In the genomic region with DNA sequence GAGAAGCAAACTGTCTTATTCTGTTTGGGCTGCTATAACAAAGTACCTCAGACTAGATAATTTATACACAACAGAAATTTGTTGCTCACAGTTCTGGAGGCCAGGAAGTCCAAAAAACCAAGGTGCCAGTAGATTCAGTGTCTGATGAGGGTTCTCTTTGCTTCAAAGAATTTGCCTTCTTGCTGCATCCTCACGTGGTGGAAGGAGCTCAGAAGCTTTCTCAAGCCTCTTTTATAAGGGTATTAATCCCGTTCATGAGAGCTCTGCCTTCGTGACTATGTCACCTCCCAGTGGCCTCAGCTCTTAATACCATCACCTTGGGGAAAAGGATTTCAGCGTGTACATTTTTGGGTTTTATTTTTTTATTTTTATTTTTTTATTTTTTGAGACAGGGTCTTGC, we compare ENCODE assay signal across 24 cellular contexts. TPM values are rescaled to one million over a fixed set of nuclear protein-coding genes. Genes with fewer than 3 reads are reported as not detected.
DNase-seq lines count a peak whose midpoint lies in the region; ATAC-seq lines count a peak whose summit lies in the region.
"Had no signal": no experiment of that assay in that cellular context is flagged by ENCODE, and none has a peak within 500 bp of the region (broad histone marks: within the 10 kb centered on the region; RNA-seq: fewer than 3 reads in every experiment).

No MANE protein-coding gene starts in this region.

- peak; percentile 13 for DNase-seq in activated naive CD4-positive, alpha-beta T cell treated with anti-CD3 and anti-CD28 coated beads for 36 hours
- DNase-seq in activated naive CD4-positive, alpha-beta T cell treated with Interleukin-2 at 50 U/mL for 16 hours, result no peak
- DNase-seq in T-helper 22 cell (ENCODE audit: low read depth) (peak; percentile 12), Ammon's horn (ENCODE audit: low spot score) (no peak)
- peak; percentile 50 for DNase-seq in central memory CD4-positive, alpha-beta T cell
- no peak for DNase-seq in stimulated activated effector memory CD8-positive, alpha-beta T cell treated with anti-CD3 and anti-CD28 coated beads, Interleukin-12 subunit alpha, Interleukin-12 subunit beta, amount 100 ng/mL, for 72 hours (ENCODE audit: low spot score in 2 of 2)
- DNase-seq: activated CD4-positive, alpha-beta T cell treated with anti-CD3 and anti-CD28 coated beads, Interleukin-2, amount 50 U/mL, for 48 hours; DMS79; effector CD8-positive, alpha-beta T cell; GOT3; left cardiac atrium; mesendoderm; MG63; naive B cell; NCI-H1436 treated with DMSO at 0.1 percent for 48 hours; NCI-H2171; NCI-H524 treated with DMSO at 0.1 percent for 48 hours; pancreas; right lobe of liver; Right ventricle myocardium superior; stimulated activated CD4-positive, alpha-beta T cell treated with anti-CD3 and anti-CD28 coated beads, Interleukin-15, amount 100 ng/mL, for 24 hours; testis had no signal

- H3K4me3 Mint-ChIP-seq in activated naive CD4-positive, alpha-beta T cell treated with anti-CD3 and anti-CD28 coated beads for 36 hours, result no peak overlapping the region
- no peak overlapping the region for H3K4me3 Mint-ChIP-seq in stimulated activated effector memory CD8-positive, alpha-beta T cell treated with anti-CD3 and anti-CD28 coated beads, Interleukin-12 subunit alpha, Interleukin-12 subunit beta, amount 100 ng/mL, for 72 hours
- H3K4me3 Mint-ChIP-seq: naive B cell had no signal

- intact Hi-C loops in activated naive CD4-positive, alpha-beta T cell treated with anti-CD3 and anti-CD28 coated beads for 36 hours (cut with micrococcal nuclease), result loop anchor here (1.0 to 10.0 kb wide), 2 partner anchors 71 to 263 kb away; a partner anchor contains a TSS

- ATAC-seq in stimulated activated effector memory CD8-positive, alpha-beta T cell treated with anti-CD3 and anti-CD28 coated beads, Interleukin-12 subunit alpha, Interleukin-12 subunit beta, amount 100 ng/mL, for 72 hours, result no peak
- ATAC-seq in GM18498 (IDR thresholded peaks at IDR 0.05; ENCODE audit: unreplicated experiment) (no peak), HG02759 (IDR thresholded peaks at IDR 0.05; ENCODE audit: unreplicated experiment) (no peak)
- ATAC-seq: left cardiac atrium, pancreas, right lobe of liver had no signal

- peak overlapping the region; percentile 25 for H3K27ac Mint-ChIP-seq in activated naive CD4-positive, alpha-beta T cell treated with anti-CD3 and anti-CD28 coated beads for 36 hours
- H3K27ac Mint-ChIP-seq in stimulated activated effector memory CD8-positive, alpha-beta T cell treated with anti-CD3 and anti-CD28 coated beads, Interleukin-12 subunit alpha, Interleukin-12 subunit beta, amount 100 ng/mL, for 72 hours, result peak overlapping the region; percentile 78

- H3K4me1 Mint-ChIP-seq in activated naive CD4-positive, alpha-beta T cell treated with anti-CD3 and anti-CD28 coated beads for 36 hours (ENCODE audit: low read depth), result peaks cover 42% of the 10 kb centered on the region
- H3K4me1 Mint-ChIP-seq in stimulated activated effector memory CD8-positive, alpha-beta T cell treated with anti-CD3 and anti-CD28 coated beads, Interleukin-12 subunit alpha, Interleukin-12 subunit beta, amount 100 ng/mL, for 72 hours, result peaks cover 31% of the 10 kb centered on the region

- no peaks in the 10 kb centered on the region for H3K36me3 Mint-ChIP-seq in activated naive CD4-positive, alpha-beta T cell treated with anti-CD3 and anti-CD28 coated beads for 36 hours (ENCODE audit: low read depth)
- H3K36me3 Mint-ChIP-seq in stimulated activated effector memory CD8-positive, alpha-beta T cell treated with anti-CD3 and anti-CD28 coated beads, Interleukin-12 subunit alpha, Interleukin-12 subunit beta, amount 100 ng/mL, for 72 hours, result peaks cover under 1% of the 10 kb centered on the region
- H3K36me3 Mint-ChIP-seq: naive B cell had no signal

- no peaks in the 10 kb centered on the region for H3K9me3 Mint-ChIP-seq in activated naive CD4-positive, alpha-beta T cell treated with anti-CD3 and anti-CD28 coated beads for 36 hours
- no peaks in the 10 kb centered on the region for H3K9me3 Mint-ChIP-seq in stimulated activated effector memory CD8-positive, alpha-beta T cell treated with anti-CD3 and anti-CD28 coated beads, Interleukin-12 subunit alpha, Interleukin-12 subunit beta, amount 100 ng/mL, for 72 hours
- H3K9me3 Mint-ChIP-seq: naive B cell had no signal

- H3K27me3 Mint-ChIP-seq in activated naive CD4-positive, alpha-beta T cell treated with anti-CD3 and anti-CD28 coated beads for 36 hours (ENCODE audit: low read depth), result no peaks in the 10 kb centered on the region
- H3K27me3 Mint-ChIP-seq: naive B cell had no signal

- CTCF ChIA-PET in activated naive CD4-positive, alpha-beta T cell treated with anti-CD3 and anti-CD28 coated beads for 36 hours (lab: Charles Lee), result interaction anchor here (0.6 to 1.3 kb wide), 2 partner anchors 16 to 63 kb away, joined by 3 read pairs; no protein-coding TSS in a partner anchor

RNA-seq across cellular contexts. Expression of a gene that starts 20.1 kb away (rescaled TPM):
- total RNA-seq in activated naive CD4-positive, alpha-beta T cell treated with anti-CD3 and anti-CD28 coated beads for 36 hours, result 1 to 10 TPM; 7.0 to 9.5 TPM

RNA-seq across cellular contexts. Expression of a gene that starts 32.1 kb away (rescaled TPM):
- 10 to 100 TPM; 15.7 to 16.7 TPM for total RNA-seq in activated naive CD4-positive, alpha-beta T cell treated with anti-CD3 and anti-CD28 coated beads for 36 hours

Comparison
In these comparisons a context has a peak if more than half of its experiments do, and no peak if none do; other contexts are left out.
1. DNase-seq: peak in activated naive CD4-positive, alpha-beta T cell treated with anti-CD3 and anti-CD28 coated beads for 36 hours (single experiment), T-helper 22 cell (single experiment) and central memory CD4-positive, alpha-beta T cell (single experiment); none in activated naive CD4-positive, alpha-beta T cell treated with Interleukin-2 at 50 U/mL for 16 hours (single experiment), stimulated activated effector memory CD8-positive, alpha-beta T cell treated with anti-CD3 and anti-CD28 coated beads, Interleukin-12 subunit alpha, Interleukin-12 subunit beta, amount 100 ng/mL, for 72 hours (0 of 2) and Ammon's horn (single experiment).